Comparison of ENCODE assay signal across 8 cellular contexts in genomic region chr22:46054091-46054877, GRCh38.
DNase-seq lines count a peak whose midpoint lies in the region; ATAC-seq and TF ChIP-seq lines count a peak whose summit lies in the region.

No MANE protein-coding gene starts in this region.

- TF ChIP-seq CTCF in tibial artery (IDR thresholded peaks at IDR 0.05): no peak

- H3K9me3 ChIP-seq in mucosa of rectum (ENCODE audit: control insufficient read depth in 2 of 2, low read length in 2 of 2): no peaks in the 10 kb centered on the region
- H3K9me3 ChIP-seq in tibial artery: no peaks in the 10 kb centered on the region

- intact Hi-C loops in tibial artery (cut with DNase I; ENCODE audit: low total_unique reads): no loop called here

- no peak for ATAC-seq in HG03196 (IDR thresholded peaks at IDR 0.05; ENCODE audit: unreplicated experiment)

- H3K4me1 ChIP-seq in mucosa of rectum (ENCODE audit: control insufficient read depth in 2 of 2, insufficient read depth in 2 of 2, low read length in 2 of 2): peaks cover 54 to 60% of the 10 kb centered on the region in 2 donors
- H3K4me1 ChIP-seq in tibial artery: peaks cover 0 to 82% (median 61%) of the 10 kb centered on the region in 4 donors

- peak; percentile 84 for DNase-seq in COLO829 (ENCODE audit: low spot score)
- DNase-seq in HT-29 (ENCODE audit: low spot score): peak; percentile 38
- DNase-seq in activated CD4-positive, alpha-beta T cell treated with anti-CD3 and anti-CD28 coated beads, Interleukin-2, amount 50 U/mL, for 1 hour: peak; percentile 25
- no peak for DNase-seq in epithelial cell of prostate (ENCODE audit: low read depth, low spot score)
- DNase-seq in tibial artery: peak; percentile 67 to 86
- no peak for DNase-seq in NCI-H1930 (lab: John Stamatoyannopoulos, UW)

- H3K27me3 ChIP-seq in mucosa of rectum (ENCODE audit: control insufficient read depth in 2 of 2, insufficient read depth in 2 of 2, low read length in 2 of 2): no peaks in the 10 kb centered on the region
- H3K27me3 ChIP-seq in tibial artery: no peaks in the 10 kb centered on the region

- H3K36me3 ChIP-seq in mucosa of rectum (ENCODE audit: control insufficient read depth in 2 of 2, insufficient read depth in 2 of 2, low read length in 2 of 2): peaks cover 3 to 12% of the 10 kb centered on the region in 2 donors
- peaks cover 0 to 12% (median 0%) of the 10 kb centered on the region in 3 donors for H3K36me3 ChIP-seq in tibial artery

- H3K9ac ChIP-seq in mucosa of rectum (ENCODE audit: low read depth in 1 of 2, low read length in 2 of 2): peak overlapping the region; percentile 84 to 89

- H3K4me3 ChIP-seq in mucosa of rectum (ENCODE audit: low read length in 2 of 2): peak overlapping the region; percentile 78
- H3K4me3 ChIP-seq in tibial artery: peak overlapping the region; percentile 84 to 96

- H3K27ac ChIP-seq in epithelial cell of prostate: peak overlapping the region; percentile 94
- H3K27ac ChIP-seq in mucosa of rectum (ENCODE audit: low read depth in 2 of 2, low read length in 2 of 2): peak overlapping the region; percentile 95 to 98
- peak overlapping the region; percentile 98 to 99 for H3K27ac ChIP-seq in tibial artery

Comparison
In these comparisons a context has a peak if more than half of its experiments do, and no peak if none do; other contexts are left out.
1. DNase-seq: peak in COLO829 (single experiment), HT-29 (single experiment), activated CD4-positive, alpha-beta T cell treated with anti-CD3 and anti-CD28 coated beads, Interleukin-2, amount 50 U/mL, for 1 hour (single experiment) and tibial artery (2 of 2); none in epithelial cell of prostate (single experiment) and NCI-H1930 (0 of 2).
2. Peak in every context shown above with its lines, with median percentiles within 50 percentile points of each other: H3K27ac ChIP-seq.